ENCODE assay signal across 8 cellular contexts in the genomic region with DNA sequence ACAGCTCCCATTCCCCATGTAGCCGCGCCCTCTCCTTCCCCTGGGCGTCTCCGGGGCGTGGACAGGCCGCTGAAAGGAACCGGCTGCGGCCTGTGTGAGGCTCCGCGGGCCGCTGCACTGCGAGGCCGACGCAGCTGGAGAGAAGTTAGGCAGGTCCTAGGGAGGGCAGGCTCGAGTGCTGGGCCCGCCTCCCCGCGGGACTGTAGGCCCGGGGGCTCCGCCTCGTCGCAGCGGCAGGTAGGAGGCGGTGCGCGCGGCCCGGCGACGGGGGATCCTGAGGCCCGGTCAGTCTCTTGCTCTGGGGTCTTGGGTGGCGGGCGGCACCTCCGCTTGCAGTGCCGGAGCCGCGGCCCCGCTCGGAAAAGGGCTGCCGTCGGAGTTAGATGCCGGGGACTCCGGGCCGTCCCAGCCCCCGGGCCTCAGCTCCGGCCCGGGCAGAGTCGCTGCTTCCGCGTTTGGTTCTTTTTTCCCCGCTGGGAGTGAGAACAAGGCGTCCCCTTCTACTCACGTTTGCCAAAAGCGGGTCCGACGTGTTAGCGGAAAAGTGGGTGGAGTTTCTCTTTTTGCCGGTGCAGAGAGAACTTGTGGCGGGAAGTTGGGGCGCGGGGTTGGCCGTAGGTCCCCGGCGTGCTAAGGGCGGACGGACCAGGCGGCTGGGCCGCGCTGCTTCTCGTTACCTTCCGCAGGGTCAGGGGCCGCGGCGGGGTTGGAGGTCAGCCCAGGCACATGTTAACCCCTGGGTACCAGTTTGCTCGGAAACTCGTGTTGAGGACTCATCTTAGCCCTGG. TPM values are rescaled to one million over a fixed set of nuclear protein-coding genes. Genes with fewer than 3 reads are reported as not detected.
A peak's percentile ranks its signal among the peaks of the same experiment; 100 is the strongest.
DNase-seq lines count a peak whose midpoint lies in the region; ATAC-seq and TF ChIP-seq lines count a peak whose summit lies in the region.

A gene (plus strand): TSS at position 222 of the 788 bp plus-strand sequence. CDS start 2,026 bp downstream, outside the sequence.

- no peaks in the 10 kb centered on the region for H3K27me3 ChIP-seq in A673 (replicated peaks; ENCODE audit: insufficient read depth, low read depth, low read length, poor library complexity)
- H3K27me3 ChIP-seq in kidney epithelial cell (ENCODE audit: control insufficient read depth, insufficient read depth, low read length), result no peaks in the 10 kb centered on the region

- BruUV-seq in A673 (replicated peaks; lab: Mats Ljungman, UMichigan), result no TSS peak

- no peaks in the 10 kb centered on the region for H3K27me3 Mint-ChIP-seq in chondrocyte (ENCODE audit: low read depth)

- H3K4me3 Mint-ChIP-seq in chondrocyte (ENCODE audit: unreplicated experiment), result peak within 1 kb of the TSS; percentile 85

- H3K27ac ChIP-seq in A673 (ENCODE audit: low read depth, low read length, poor library complexity, severe bottlenecking), result peak within 1 kb of the TSS; percentile 79

- CTCF ChIA-PET in A673 (lab: Charles Lee), result no interaction called here

- H3K36me3 ChIP-seq in A673 (ENCODE audit: insufficient read depth, low read length, poor library complexity, severe bottlenecking) (no peaks in the 10 kb centered on the region), kidney epithelial cell (ENCODE audit: control insufficient read depth, insufficient read depth, low read length) (no peaks in the 10 kb centered on the region)

- H3K36me3 Mint-ChIP-seq in chondrocyte (ENCODE audit: low read depth), result peaks cover 4% of the 10 kb centered on the region

- peak; percentile 97 for TF ChIP-seq POLR2A in GM18526 (IDR thresholded peaks at IDR 0.05; ENCODE audit: extremely low read depth, insufficient read length)

- H3K4me3 ChIP-seq in A673 (ENCODE audit: low read depth, low read length, poor library complexity, severe bottlenecking) (peak within 1 kb of the TSS; percentile 62), kidney epithelial cell (ENCODE audit: low read depth, low read length) (peak within 1 kb of the TSS; percentile 81)

- H3K4me1 Mint-ChIP-seq in chondrocyte (ENCODE audit: low read depth), result peaks cover 32% of the 10 kb centered on the region

- peaks cover 11% of the 10 kb centered on the region for H3K4me1 ChIP-seq in A673 (ENCODE audit: insufficient read depth, low read length, poor library complexity, severe bottlenecking)

- no peaks in the 10 kb centered on the region for H3K9me3 ChIP-seq in A673 (ENCODE audit: low read depth, low read length, poor library complexity, severe bottlenecking)

- H3K9me3 Mint-ChIP-seq in chondrocyte (ENCODE audit: low read depth), result no peaks in the 10 kb centered on the region

- peak within 1 kb of the TSS; percentile 96 for H3K27ac Mint-ChIP-seq in chondrocyte (ENCODE audit: unreplicated experiment)

- DNase-seq in A673 (ENCODE audit: low spot score) (peak; percentile 93), NCI-H2196 (lab: John Stamatoyannopoulos, UW; ENCODE audit: unreplicated experiment) (peak; percentile 64), chondrocyte (ENCODE audit: low spot score) (peak; percentile 97), kidney epithelial cell (ENCODE audit: low read depth) (peak; percentile 83)
- peak; percentile 84 for DNase-seq in activated CD4-positive, CD25-positive, alpha-beta regulatory T cell treated with anti-CD3 and anti-CD28 coated beads, Interleukin-2, amount 50 U/mL, for 72 hours
- peak; percentile 33 to 72 (median 61) for DNase-seq in stimulated activated CD4-positive, alpha-beta T cell treated with anti-CD3 and anti-CD28 coated beads, Interleukin-1b, Interleukin-23, amount 100 ng/mL, for 24 hours (ENCODE audit: low read depth in 4 of 4, low spot score in 1 of 4)

- POLR2A ChIA-PET in A673 (lab: Charles Lee; ENCODE audit: low non-redundant PET), result interaction anchor here (0.6 kb wide), 1 partner anchor 238 kb away, joined by 10 read pairs; no protein-coding TSS in a partner anchor

- peak; percentile 91 for ATAC-seq in HG03097 (IDR thresholded peaks at IDR 0.05; ENCODE audit: low FRiP score, unreplicated experiment)

- TF ChIP-seq CTCF in A673 (conservative IDR thresholded peaks at IDR 0.05; ENCODE audit: low read depth, low read length) (no peak), chondrocyte (IDR thresholded peaks at IDR 0.05) (peak; percentile 45), kidney epithelial cell (IDR thresholded peaks at IDR 0.05; ENCODE audit: insufficient read depth, low read length, poor library complexity, severe bottlenecking) (no peak)

- intact Hi-C loops in A673 (cut with micrococcal nuclease; ENCODE audit: unreplicated experiment), result loop anchor here (10.0 kb wide), 2 partner anchors 198 to 518 kb away; a partner anchor contains a TSS

RNA-seq across cellular contexts. Expression of the gene that starts here (rescaled TPM):
- total RNA-seq in A673 (2021) (15.4 and 16.1 TPM in 2 replicates), chondrocyte (15.7 to 20.1 TPM (median 19.3 TPM) in 3 replicates), kidney epithelial cell (22.0 and 27.3 TPM in 2 replicates)

Comparison
In these comparisons a context has a peak if more than half of its experiments do, and no peak if none do; other contexts are left out.
1. Peak in every context shown above with its lines: DNase-seq, ATAC-seq, H3K4me3 ChIP-seq and H3K27ac ChIP-seq.